23 cellular contexts compared by ENCODE assay signal in the genomic region with DNA sequence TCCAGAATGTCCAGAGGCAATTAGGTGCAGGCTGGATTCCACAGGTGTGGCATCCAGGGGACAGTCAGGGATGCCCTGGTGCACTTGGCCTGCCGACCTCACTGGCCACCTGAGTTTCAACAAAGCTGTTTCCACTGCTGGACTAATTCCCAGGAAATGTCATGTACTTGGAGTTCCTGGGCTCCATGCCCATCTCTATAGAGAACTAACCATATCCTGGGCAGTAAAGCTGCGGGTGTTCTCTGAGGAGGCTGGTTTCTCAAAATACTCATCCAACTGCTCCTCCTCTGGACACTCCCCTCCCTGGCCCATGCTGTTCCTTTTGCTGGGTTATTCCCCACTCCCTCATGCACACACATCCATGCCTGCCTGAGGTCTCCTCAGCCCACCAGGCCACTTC.
DNase-seq lines count a peak whose midpoint lies in the region; ATAC-seq and TF ChIP-seq lines count a peak whose summit lies in the region.
"Had no signal": no experiment of that assay in that cellular context is flagged by ENCODE, and none has a peak within 500 bp of the region (broad histone marks: within the 10 kb centered on the region; RNA-seq: fewer than 3 reads in every experiment).

No MANE protein-coding gene starts in this region.

- CTCF ChIA-PET in naive thymus-derived CD4-positive, alpha-beta T cell (lab: Charles Lee) = no interaction called here

- H3K9me3 Mint-ChIP-seq in naive thymus-derived CD4-positive, alpha-beta T cell = peaks cover 0 to 3% (median 0%) of the 10 kb centered on the region in 11 donors
- H3K9me3 Mint-ChIP-seq: activated T-cell treated with anti-CD3 and anti-CD28 coated beads, Interleukin-2, amount 50 U/mL, for 24 hours; CD4-positive, alpha-beta T cell; neural progenitor cell had no signal

- no peaks in the 10 kb centered on the region for H3K9me3 ChIP-seq in left lung
- H3K9me3 ChIP-seq in naive thymus-derived CD4-positive, alpha-beta T cell (ENCODE audit: control insufficient read depth in 2 of 3, low read length in 3 of 3) = no peaks in the 10 kb centered on the region
- H3K9me3 ChIP-seq: lower lobe of right lung, psoas muscle, thoracic aorta had no signal

- H3K27me3 Mint-ChIP-seq in naive thymus-derived CD4-positive, alpha-beta T cell = peaks cover 12 to 43% (median 28%) of the 10 kb centered on the region in 5 donors

- DNase-seq in COR-L47 (lab: John Stamatoyannopoulos, UW) (peak; percentile 94), H4 (ENCODE audit: low spot score) (peak; percentile 19), RPMI7951 (ENCODE audit: low read depth) (peak; percentile 6), left lung (no peak), SK-N-DZ (ENCODE audit: low spot score) (no peak)
- no peak for DNase-seq in naive thymus-derived CD4-positive, alpha-beta T cell
- DNase-seq: activated CD4-positive, alpha-beta T cell treated with anti-CD3 and anti-CD28 coated beads for 36 hours; activated CD8-positive, alpha-beta memory T cell treated with anti-CD3 and anti-CD28 coated beads for 24 hours; activated T-cell treated with anti-CD3 and anti-CD28 coated beads, Interleukin-2, amount 50 U/mL, for 24 hours; CD4-positive, alpha-beta T cell; DMS53; Karpas-422; lower lobe of right lung; NCI-H146; NCI-H82; OCI-M1; psoas muscle; SIG-M5 had no signal

- no peak overlapping the region for H3K4me3 Mint-ChIP-seq in naive thymus-derived CD4-positive, alpha-beta T cell
- H3K4me3 Mint-ChIP-seq: activated CD4-positive, alpha-beta T cell treated with anti-CD3 and anti-CD28 coated beads for 36 hours; activated T-cell treated with anti-CD3 and anti-CD28 coated beads, Interleukin-2, amount 50 U/mL, for 24 hours; CD4-positive, alpha-beta T cell; neural progenitor cell had no signal

- H3K27me3 ChIP-seq in left lung = peaks cover 0 to 20% of the 10 kb centered on the region in 2 donors
- no peaks in the 10 kb centered on the region for H3K27me3 ChIP-seq in naive thymus-derived CD4-positive, alpha-beta T cell (ENCODE audit: control insufficient read depth in 2 of 2, insufficient read depth in 2 of 2, low read length in 2 of 2)
- H3K27me3 ChIP-seq: neural progenitor cell had no signal

- TF ChIP-seq CTCF in left lung (IDR thresholded peaks at IDR 0.05) = no peak

- POLR2A ChIA-PET in naive thymus-derived CD4-positive, alpha-beta T cell (lab: Charles Lee) = no interaction called here

- no peaks in the 10 kb centered on the region for H3K4me1 ChIP-seq in left lung
- no peaks in the 10 kb centered on the region for H3K4me1 ChIP-seq in naive thymus-derived CD4-positive, alpha-beta T cell (ENCODE audit: control insufficient read depth in 2 of 2, insufficient read depth in 2 of 2, low read length in 2 of 2)
- H3K4me1 ChIP-seq: lower lobe of right lung, psoas muscle had no signal

- H3K36me3 Mint-ChIP-seq in naive thymus-derived CD4-positive, alpha-beta T cell = no peaks in the 10 kb centered on the region
- H3K36me3 Mint-ChIP-seq: neural progenitor cell had no signal

- intact Hi-C loops in left lung (cut with DNase I) = no loop called here
- intact Hi-C loops in naive thymus-derived CD4-positive, alpha-beta T cell (cut with micrococcal nuclease) = no loop called here

- no peak overlapping the region for H3K27ac ChIP-seq in left lung
- no peak overlapping the region for H3K27ac ChIP-seq in naive thymus-derived CD4-positive, alpha-beta T cell (ENCODE audit: low read depth, low read length)
- H3K27ac ChIP-seq: cardiac muscle cell, lower lobe of right lung, neural progenitor cell, psoas muscle, thoracic aorta had no signal

- H3K36me3 ChIP-seq in left lung = no peaks in the 10 kb centered on the region
- no peaks in the 10 kb centered on the region for H3K36me3 ChIP-seq in naive thymus-derived CD4-positive, alpha-beta T cell (ENCODE audit: control insufficient read depth in 2 of 3, insufficient read depth in 3 of 3, low read length in 3 of 3)
- H3K36me3 ChIP-seq: cardiac muscle cell, lower lobe of right lung, neural progenitor cell, thoracic aorta had no signal

- no peak overlapping the region for H3K27ac Mint-ChIP-seq in naive thymus-derived CD4-positive, alpha-beta T cell
- H3K27ac Mint-ChIP-seq: activated CD4-positive, alpha-beta T cell treated with anti-CD3 and anti-CD28 coated beads for 36 hours; activated T-cell treated with anti-CD3 and anti-CD28 coated beads, Interleukin-2, amount 50 U/mL, for 24 hours; CD4-positive, alpha-beta T cell; neural progenitor cell had no signal

- peak; percentile 76 for ATAC-seq in left lung
- no peak for ATAC-seq in HG03565 (IDR thresholded peaks at IDR 0.05; ENCODE audit: unreplicated experiment)
- no peak for ATAC-seq in HG02763 (IDR thresholded peaks at IDR 0.05; ENCODE audit: unreplicated experiment)
- ATAC-seq in naive thymus-derived CD4-positive, alpha-beta T cell = no peak
- ATAC-seq: activated CD4-positive, alpha-beta T cell treated with anti-CD3 and anti-CD28 coated beads for 36 hours; psoas muscle had no signal

- H3K4me3 ChIP-seq in left lung = no peak overlapping the region
- H3K4me3 ChIP-seq in naive thymus-derived CD4-positive, alpha-beta T cell (ENCODE audit: low read length) = no peak overlapping the region
- H3K4me3 ChIP-seq: cardiac muscle cell, lower lobe of right lung, neural progenitor cell, psoas muscle, thoracic aorta had no signal

- peaks cover 0 to 4% (median 0%) of the 10 kb centered on the region in 7 donors for H3K4me1 Mint-ChIP-seq in naive thymus-derived CD4-positive, alpha-beta T cell
- H3K4me1 Mint-ChIP-seq: activated CD4-positive, alpha-beta T cell treated with anti-CD3 and anti-CD28 coated beads for 36 hours had no signal

Comparison
In these comparisons a context has a peak if more than half of its experiments do, and no peak if none do; other contexts are left out.
1. DNase-seq: peak in COR-L47 (single experiment), H4 (single experiment) and RPMI7951 (single experiment); none in left lung (0 of 2), SK-N-DZ (single experiment) and naive thymus-derived CD4-positive, alpha-beta T cell (0 of 9).